19 cellular contexts compared by ENCODE assay signal in genomic region chr1:153741946-153742345, GRCh38. TPM values are rescaled to one million over a fixed set of nuclear protein-coding genes. Genes with fewer than 3 reads are reported as not detected.
DNase-seq lines count a peak whose midpoint lies in the region; ATAC-seq, FAIRE-seq and TF ChIP-seq lines count a peak whose summit lies in the region.
"Had no signal": no experiment of that assay in that cellular context is flagged by ENCODE, and none has a peak within 500 bp of the region (broad histone marks: within the 10 kb centered on the region; RNA-seq: fewer than 3 reads in every experiment).

No MANE protein-coding gene starts in this region.

- no peak for TF ChIP-seq POLR2A in A549 (IDR thresholded peaks at IDR 0.05; ENCODE audit: low read length)

- intact Hi-C loops in ascending aorta (cut with DNase I), result no loop called here

- WGBS in A549 (ENCODE audit: missing lambda C conversion rate), result 74% methylated on average over 2 of the region's 2 CpGs
- WGBS in mesenchymal stem cell, result 98% methylated on average over 1 of the region's 2 CpGs

- CTCF ChIA-PET in A549 (lab: Yijun Ruan, JAX), result interaction anchor here (0.5 to 3.2 kb wide), 5 partner anchors 8 to 204 kb away, joined by 3 to 19 read pairs (median 4); partner anchors contain the start of genes DENND4B and NPR1

- no peaks in the 10 kb centered on the region for H3K27me3 ChIP-seq in ascending aorta
- no peaks in the 10 kb centered on the region for H3K27me3 ChIP-seq in mesenchymal stem cell (ENCODE audit: control insufficient read depth in 1 of 2, insufficient read depth in 1 of 2, low read length in 2 of 2)
- H3K27me3 ChIP-seq: esophagus squamous epithelium, heart left ventricle, ovary, SJSA1 had no signal

- no peak for TF ChIP-seq RAD21 in A549 (conservative IDR thresholded peaks at IDR 0.05 in 1 of 2, IDR thresholded peaks at IDR 0.05 in 1 of 2)

- no peak for FAIRE-seq in A549 (lab: Jason Lieb, UNC)
- FAIRE-seq: keratinocyte, small intestine had no signal

- no peak overlapping the region for H2AFZ ChIP-seq in mesenchymal stem cell (ENCODE audit: low read depth, low read length)

- peak overlapping the region; percentile 76 for H3K9ac ChIP-seq in mesenchymal stem cell (ENCODE audit: low read length)

- no peak overlapping the region for H2BK120ac ChIP-seq in mesenchymal stem cell (ENCODE audit: low read depth, low read length)

- H3K4ac ChIP-seq in mesenchymal stem cell (ENCODE audit: low read depth in 1 of 2, low read length in 2 of 2), result no peak overlapping the region

- no peak for TF ChIP-seq EP300 in A549 (IDR thresholded peaks at IDR 0.05)

- no peak overlapping the region for H4K91ac ChIP-seq in mesenchymal stem cell (ENCODE audit: low read length)

- H4K8ac ChIP-seq in mesenchymal stem cell (ENCODE audit: low read length), result no peak overlapping the region

- H2BK12ac ChIP-seq in mesenchymal stem cell (ENCODE audit: low read length in 2 of 2), result no peak overlapping the region

- H3K27ac ChIP-seq in A549 (peak overlapping the region in 1 of 2 experiments; percentile 74; a peak in 4 of 6 replicates), ascending aorta (peak overlapping the region; percentile 74 to 86), mesenchymal stem cell (ENCODE audit: low read length, poor library complexity, severe bottlenecking) (peak overlapping the region; percentile 95)
- H3K27ac ChIP-seq: SJSA1 had no signal

- H3K23ac ChIP-seq in mesenchymal stem cell (ENCODE audit: low read length in 2 of 2), result no peak overlapping the region

- TF ChIP-seq CTCF in A549 (IDR thresholded peaks at IDR 0.05) (no peak), ascending aorta (IDR thresholded peaks at IDR 0.05) (no peak)

- H3K4me1 ChIP-seq in A549 (peaks cover 23% of the 10 kb centered on the region), ascending aorta (peaks cover 6 to 30% of the 10 kb centered on the region in 2 donors), mesenchymal stem cell (ENCODE audit: control insufficient read depth, insufficient read depth, low read depth, low read length) (peaks cover 13% of the 10 kb centered on the region)
- H3K4me1 ChIP-seq: SJSA1 had no signal

- no peak overlapping the region for H2BK15ac ChIP-seq in mesenchymal stem cell (ENCODE audit: low read depth, poor library complexity, severe bottlenecking)

- H3K4me2 ChIP-seq in A549 (peak overlapping the region; percentile 61), mesenchymal stem cell (ENCODE audit: low read length, poor library complexity, severe bottlenecking) (peak overlapping the region; percentile 34)

- ATAC-seq in A549, result no peak
- peak; percentile 7 for ATAC-seq in GM21717 (IDR thresholded peaks at IDR 0.05; ENCODE audit: unreplicated experiment)
- ATAC-seq in HG03108 (IDR thresholded peaks at IDR 0.05; ENCODE audit: unreplicated experiment), result no peak
- ATAC-seq: stimulated activated naive CD8-positive, alpha-beta T cell treated with anti-CD3 and anti-CD28 coated beads, Interleukin-15, amount 100 ng/mL, for 72 hours had no signal

- peaks cover 25% of the 10 kb centered on the region for H3K79me1 ChIP-seq in mesenchymal stem cell (replicated peaks; ENCODE audit: low read length, poor library complexity, severe bottlenecking)

- DNase-seq in A549 (ENCODE audit: low read depth in 1 of 2, low spot score in 1 of 2) (no peak), ascending aorta (ENCODE audit: low spot score in 2 of 2) (no peak), mesenchymal stem cell (no peak), COLO829 (ENCODE audit: low spot score) (no peak), NCI-H2171 (lab: John Stamatoyannopoulos, UW) (no peak), dermis blood vessel endothelial cell (no peak)
- DNase-seq: amygdala; esophagus squamous epithelium; heart left ventricle; NCI-H1694; NCI-H510A; ovary; small intestine; stimulated activated naive CD8-positive, alpha-beta T cell treated with anti-CD3 and anti-CD28 coated beads, Interleukin-15, amount 100 ng/mL, for 72 hours; T-helper 9 cell had no signal

- no peak overlapping the region for H2AK5ac ChIP-seq in mesenchymal stem cell (ENCODE audit: low read length, severe bottlenecking)

- POLR2A ChIA-PET in A549 (lab: Yijun Ruan, JAX), result no interaction called here

- H3K9me3 ChIP-seq in A549 (no peaks in the 10 kb centered on the region), ascending aorta (no peaks in the 10 kb centered on the region), mesenchymal stem cell (ENCODE audit: control insufficient read depth, low read length) (no peaks in the 10 kb centered on the region)
- H3K9me3 ChIP-seq: esophagus squamous epithelium, heart left ventricle, ovary, SJSA1 had no signal

- H3K36me3 ChIP-seq in ascending aorta (peaks cover 24 to 53% of the 10 kb centered on the region in 2 donors), mesenchymal stem cell (ENCODE audit: control insufficient read depth in 1 of 2, insufficient read depth in 2 of 2, low read depth in 1 of 2, low read length in 2 of 2) (peaks cover 21 to 55% of the 10 kb centered on the region in 2 experiments)
- H3K36me3 ChIP-seq: ovary had no signal

- H3K14ac ChIP-seq in mesenchymal stem cell (ENCODE audit: low read length in 2 of 2), result no peak overlapping the region

- no peak overlapping the region for H3K18ac ChIP-seq in mesenchymal stem cell (ENCODE audit: low read depth in 1 of 2, low read length in 2 of 2)

- no peak overlapping the region for H2BK5ac ChIP-seq in mesenchymal stem cell (ENCODE audit: low read depth, low read length, poor library complexity, severe bottlenecking)

- H3K4me3 ChIP-seq in A549, result no peak overlapping the region
- no peak overlapping the region for H3K4me3 ChIP-seq in ascending aorta
- H3K4me3 ChIP-seq in mesenchymal stem cell (ENCODE audit: insufficient read depth in 1 of 2, low read depth in 1 of 2, low read length in 2 of 2), result peak overlapping the region in 1 of 2 experiments; percentile 4
- H3K4me3 ChIP-seq: esophagus squamous epithelium, heart left ventricle, ovary, SJSA1 had no signal

TF ChIP-seq in A549, 52 proteins besides CTCF, POLR2A, EP300 and RAD21 (continues in another document):
- TF ChIP-seq EHF (CRISPR knock-in tag; IDR thresholded peaks at IDR 0.05) (no peak), CBX8 (IDR thresholded peaks at IDR 0.05) (no peak), HMGXB4 (CRISPR knock-in tag; IDR thresholded peaks at IDR 0.05; ENCODE audit: borderline replicate concordance) (no peak), ZFP36 (IDR thresholded peaks at IDR 0.05; ENCODE audit: borderline replicate concordance, partially characterized antibody) (no peak), BCL3 (IDR thresholded peaks at IDR 0.05) (no peak), RFX5 (IDR thresholded peaks at IDR 0.05) (no peak), KDM1A (IDR thresholded peaks at IDR 0.05; ENCODE audit: low read depth) (no peak), CHD4 (IDR thresholded peaks at IDR 0.05; ENCODE audit: borderline replicate concordance) (no peak), NR3C1 (IDR thresholded peaks at IDR 0.05) (no peak), HOXB5 (CRISPR knock-in tag; IDR thresholded peaks at IDR 0.05) (no peak), RCOR1 (IDR thresholded peaks at IDR 0.05; ENCODE audit: low read depth, low read length) (no peak), HDAC2 (IDR thresholded peaks at IDR 0.05) (no peak), JUN (IDR thresholded peaks at IDR 0.05) (no peak), SREBF2 (IDR thresholded peaks at IDR 0.05) (no peak)

RNA-seq across cellular contexts. Expression of gene INTS3, which starts 14.1 kb away (rescaled TPM):
- polyA plus RNA-seq in A549 (2011; rRNA removed) (34.1 and 44.0 TPM in 2 replicates), A549 (2017; fragmentation: RNase III; extraction: RNeasy Plus Mini Kit Qiagen cat#74134 plus additional on column Dnase treatment) (21.5 to 25.1 TPM (median 23.5 TPM) in 3 replicates)
- 19.6 and 22.4 TPM in 2 replicates for polyA plus RNA-seq in A549 (2012; cell fraction: cytosol; rRNA removed)
- 64.2 and 82.8 TPM in 2 replicates for polyA plus RNA-seq in A549 (2012; cell fraction: nucleus; rRNA removed)
- polyA minus RNA-seq in A549 (2011; rRNA and poly(A)+ RNA removed), result 41.3 and 50.5 TPM in 2 replicates
- total RNA-seq in ascending aorta (55.9 TPM), dermis blood vessel endothelial cell (31.3 and 42.7 TPM in 2 replicates)
- polyA plus RNA-seq in mesenchymal stem cell (2013, experiment 1 of 2), result 23.0 TPM
- polyA plus RNA-seq in mesenchymal stem cell (2013, experiment 2 of 2), result 21.1 TPM

RNA-seq across cellular contexts. Expression of gene SLC27A3, which starts 33.3 kb away (rescaled TPM):
- polyA plus RNA-seq in A549 (2011; rRNA removed), result 1.3 TPM in 2 replicates
- polyA plus RNA-seq in A549 (2012; cell fraction: cytosol; rRNA removed), result 1.7 TPM in 2 replicates
- polyA plus RNA-seq in A549 (2012; cell fraction: nucleus; rRNA removed), result 12.9 and 19.2 TPM in 2 replicates
- 1.8 to 2.7 TPM (median 2.1 TPM) in 3 replicates for polyA plus RNA-seq in A549 (2017; fragmentation: RNase III; extraction: RNeasy Plus Mini Kit Qiagen cat#74134 plus additional on column Dnase treatment)
- polyA minus RNA-seq in A549 (2011; rRNA and poly(A)+ RNA removed), result 0.29 and 1.2 TPM in 2 replicates
- 315 TPM for total RNA-seq in ascending aorta
- polyA plus RNA-seq in mesenchymal stem cell (2013, experiment 1 of 2), result 10.6 TPM
- 10.2 TPM for polyA plus RNA-seq in mesenchymal stem cell (2013, experiment 2 of 2)
- 27.6 and 30.0 TPM in 2 replicates for total RNA-seq in dermis blood vessel endothelial cell

Comparison
In these comparisons a context has a peak if more than half of its experiments do, and no peak if none do; other contexts are left out.
1. RNA of gene SLC27A3, which starts 33.3 kb away (total RNA-seq): 315 TPM in ascending aorta (single experiment); 27.6 to 30.0 TPM in dermis blood vessel endothelial cell; every median in the first group is over 10 times any median in the second.